In genomic region chr12:7129647-7130536, GRCh38 we compare ENCODE assay signal across 8 cellular contexts. TPM values are rescaled to one million over a fixed set of nuclear protein-coding genes. Genes with fewer than 3 reads are reported as not detected.
DNase-seq lines count a peak whose midpoint lies in the region; ATAC-seq and TF ChIP-seq lines count a peak whose summit lies in the region.

TSS of gene CLSTN3 (plus strand) at chr12:7130371. CDS start at chr12:7130649, 278 bp downstream.

- no peaks in the 10 kb centered on the region for H3K9me3 ChIP-seq in breast epithelium

- CTCF ChIA-PET in WTC11 (lab: Charles Lee), result interaction anchor here (1.3 to 2.2 kb wide), 7 partner anchors 12 to 441 kb away, joined by 3 to 11 read pairs (median 5); partner anchors contain the start of genes C1RL and ZNF384

- H3K4me1 ChIP-seq in breast epithelium, result no peaks in the 10 kb centered on the region

- POLR2A ChIA-PET in WTC11 (lab: Charles Lee), result no interaction called here

- no peaks in the 10 kb centered on the region for H3K27me3 ChIP-seq in breast epithelium

- no peak for TF ChIP-seq CTCF in GM12864 (IDR thresholded peaks at IDR 0.05; ENCODE audit: low read depth, low read length, missing control alignments)
- TF ChIP-seq CTCF in WTC11 (IDR thresholded peaks at IDR 0.05), result no peak
- TF ChIP-seq CTCF in breast epithelium (IDR thresholded peaks at IDR 0.05), result no peak

- DNase-seq in GM12864 (ENCODE audit: low read depth) (no peak), NCI-H2081 treated with DMSO at 0.1 percent for 48 hours (lab: John Stamatoyannopoulos, UW) (peak; percentile 18), WTC11 (ENCODE audit: low spot score) (peak; percentile 89), breast epithelium (ENCODE audit: low spot score in 2 of 2) (peak; percentile 82), iPS-NIHi11 (ENCODE audit: low spot score) (peak; percentile 100)

- H3K4me3 ChIP-seq in GM12864 (ENCODE audit: low read depth, low read length) (peak within 1 kb of the TSS; percentile 67), breast epithelium (peak within 1 kb of the TSS; percentile 48 to 90 (median 76)), skin epidermis (peak within 1 kb of the TSS; percentile 38 to 74 (median 58))

- H3K27ac ChIP-seq in breast epithelium (peak within 1 kb of the TSS; percentile 85 to 93), skin epidermis (peak within 1 kb of the TSS; percentile 31 to 86 (median 59))

- ATAC-seq in HG02798 (IDR thresholded peaks at IDR 0.05; ENCODE audit: poor library complexity, unreplicated experiment) (peak; percentile 82), WTC11 (peak; percentile 80), HG03520 (IDR thresholded peaks at IDR 0.05; ENCODE audit: unreplicated experiment) (no peak)

- no peaks in the 10 kb centered on the region for H3K36me3 ChIP-seq in breast epithelium

- peak within 1 kb of the TSS; percentile 81 for H3K27ac Mint-ChIP-seq in WTC11

- peaks cover 23% of the 10 kb centered on the region for H3K27me3 Mint-ChIP-seq in WTC11 (ENCODE audit: low read depth)

- TF ChIP-seq POLR2A in breast epithelium (IDR thresholded peaks at IDR 0.05), result no peak

- intact Hi-C loops in breast epithelium (cut with DNase I; ENCODE audit: low total_unique reads), result no loop called here

- no peaks in the 10 kb centered on the region for H3K9me3 Mint-ChIP-seq in WTC11

- H3K4me3 Mint-ChIP-seq in WTC11, result peak within 1 kb of the TSS; percentile 93

- peaks cover 5% of the 10 kb centered on the region; the same call in 1 of the 2 replicates for H3K36me3 Mint-ChIP-seq in WTC11

- peaks cover 34% of the 10 kb centered on the region for H3K4me1 Mint-ChIP-seq in WTC11

TF ChIP-seq in WTC11, 78 proteins besides CTCF, POLR2A, EP300 and RAD21 (continues in another document):
- no peak for TF ChIP-seq E2F5 (CRISPR knock-in tag; IDR thresholded peaks at IDR 0.05)
- TF ChIP-seq FOXP1 (CRISPR knock-in tag; IDR thresholded peaks at IDR 0.05; ENCODE audit: borderline replicate concordance), result peak; percentile 68; the same call in 1 of the 2 replicates
- TF ChIP-seq CREM (CRISPR knock-in tag; IDR thresholded peaks at IDR 0.05), result peak; percentile 50; the same call in 1 of the 2 replicates
- TF ChIP-seq CREB1 (CRISPR knock-in tag; IDR thresholded peaks at IDR 0.05), result 0 out of 2 replicates have a peak, but pooled peaks have one; percentile 32
- no peak for TF ChIP-seq NR1H2 (CRISPR knock-in tag; IDR thresholded peaks at IDR 0.05)
- no peak for TF ChIP-seq ZNF281 (CRISPR knock-in tag; IDR thresholded peaks at IDR 0.05)
- 0 out of 2 replicates have a peak, but pooled peaks have one; percentile 55 for TF ChIP-seq CBFB (CRISPR knock-in tag; IDR thresholded peaks at IDR 0.05; ENCODE audit: low read depth)
- TF ChIP-seq SP1 (CRISPR knock-in tag; conservative IDR thresholded peaks at IDR 0.05), result peak; percentile 67
- 0 out of 2 replicates have a peak, but pooled peaks have one; percentile 4 for TF ChIP-seq FOXP4 (CRISPR knock-in tag; IDR thresholded peaks at IDR 0.05)
- 0 out of 2 replicates have a peak, but pooled peaks have one; percentile 69 for TF ChIP-seq ZBTB43 (CRISPR knock-in tag; IDR thresholded peaks at IDR 0.05)
- TF ChIP-seq ESRRA (CRISPR knock-in tag; IDR thresholded peaks at IDR 0.05; ENCODE audit: borderline replicate concordance), result no peak
- TF ChIP-seq ZBTB21 (CRISPR knock-in tag; IDR thresholded peaks at IDR 0.05; ENCODE audit: borderline replicate concordance), result peak; percentile 62; the same call in 1 of the 2 replicates
- no peak for TF ChIP-seq IRF2 (CRISPR knock-in tag; IDR thresholded peaks at IDR 0.05; ENCODE audit: borderline replicate concordance, low read depth)
- TF ChIP-seq TP53 (CRISPR knock-in tag; IDR thresholded peaks at IDR 0.05), result no peak
- no peak for TF ChIP-seq KAT7 (CRISPR knock-in tag; IDR thresholded peaks at IDR 0.05; ENCODE audit: borderline replicate concordance)
- TF ChIP-seq ZNF416 (CRISPR knock-in tag; IDR thresholded peaks at IDR 0.05), result 0 out of 2 replicates have a peak, but pooled peaks have one; percentile 39
- TF ChIP-seq ZNF121 (CRISPR knock-in tag; IDR thresholded peaks at IDR 0.05), result no peak
- TF ChIP-seq NFYB (CRISPR knock-in tag; conservative IDR thresholded peaks at IDR 0.05; ENCODE audit: low read depth), result peak; percentile 91
- TF ChIP-seq TCF7 (CRISPR knock-in tag; IDR thresholded peaks at IDR 0.05; ENCODE audit: low read depth), result no peak
- peak; percentile 64; the same call in 1 of the 2 replicates for TF ChIP-seq MAX (CRISPR knock-in tag; IDR thresholded peaks at IDR 0.05)
- 0 out of 2 replicates have a peak, but pooled peaks have one; percentile 57 for TF ChIP-seq NFE2L1 (CRISPR knock-in tag; IDR thresholded peaks at IDR 0.05)
- TF ChIP-seq STAT6 (CRISPR knock-in tag; conservative IDR thresholded peaks at IDR 0.05; ENCODE audit: low read depth), result no peak

RNA-seq across cellular contexts. Expression of gene CLSTN3, which starts in this region (rescaled TPM):
- total RNA-seq in WTC11 (2021), result 23.7 to 28.2 TPM (median 24.7 TPM) in 3 replicates
- total RNA-seq in breast epithelium, result 10 to 100 TPM; 23.9 to 58.7 (median 40.3) TPM
